Comparison of ENCODE assay signal across 8 cellular contexts in the genomic region with DNA sequence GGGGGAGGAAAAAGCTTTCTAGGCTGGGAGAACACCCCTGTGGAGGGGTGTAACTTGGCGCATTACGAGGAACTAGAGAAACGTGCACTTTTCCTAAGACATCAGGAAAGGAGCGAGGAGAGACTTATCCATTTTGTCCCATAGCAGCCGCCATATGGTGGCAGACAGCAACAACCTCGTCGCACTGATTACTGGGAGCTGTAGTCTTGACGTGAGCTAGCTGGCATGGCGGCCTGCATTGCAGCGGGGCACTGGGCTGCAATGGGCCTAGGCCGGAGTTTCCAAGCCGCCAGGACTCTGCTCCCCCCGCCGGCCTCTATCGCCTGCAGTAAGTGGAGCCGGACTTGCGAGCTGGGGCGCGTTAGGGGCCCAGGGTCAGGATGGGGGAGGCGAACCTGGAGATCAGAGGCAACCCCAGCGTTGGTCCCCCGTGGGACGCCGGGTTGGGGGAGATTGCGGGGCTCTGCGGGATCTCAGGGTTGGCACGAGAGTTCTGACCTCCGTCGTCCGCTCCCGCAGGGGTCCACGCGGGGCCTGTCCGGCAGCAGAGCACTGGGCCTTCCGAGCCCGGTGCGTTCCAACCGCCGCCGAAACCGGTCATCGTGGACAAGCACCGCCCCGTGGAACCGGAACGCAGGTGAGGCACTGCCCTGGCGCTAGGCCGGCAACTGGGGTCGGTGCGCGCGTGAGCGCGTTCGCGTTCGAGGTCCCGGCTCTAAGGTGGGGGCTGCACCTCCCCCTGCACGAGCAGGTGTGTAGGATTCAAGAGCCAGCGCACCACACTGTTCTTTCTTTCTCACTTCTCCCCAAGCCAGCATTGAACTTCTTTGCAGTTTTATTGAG. TPM values are rescaled to one million over a fixed set of nuclear protein-coding genes. Genes with fewer than 3 reads are reported as not detected.
DNase-seq lines count a peak whose midpoint lies in the region; ATAC-seq and TF ChIP-seq lines count a peak whose summit lies in the region.

A gene (plus strand): TSS at position 201 of the 843 bp plus-strand sequence. CDS start 25 bp downstream, at position 226.

- ATAC-seq in HG02571 (IDR thresholded peaks at IDR 0.05; ENCODE audit: unreplicated experiment) (peak; percentile 98), SK-N-SH treated with all-trans-retinoic acid at 6 μM for 48 hours (peak; percentile 99)

- H3K27me3 ChIP-seq in suprapubic skin: no peaks in the 10 kb centered on the region

- peak within 1 kb of the TSS; percentile 79 for H3K4me3 ChIP-seq in GM08714 (ENCODE audit: low read length)
- peak within 1 kb of the TSS; percentile 98 for H3K4me3 ChIP-seq in NB4 (ENCODE audit: low read depth, low read length)
- peak within 1 kb of the TSS; percentile 87 for H3K4me3 ChIP-seq in suprapubic skin

- peak within 1 kb of the TSS; percentile 75 for H3K27ac ChIP-seq in suprapubic skin

- H3K9me3 ChIP-seq in suprapubic skin: no peaks in the 10 kb centered on the region

- DNase-seq in NB4 (ENCODE audit: low read depth) (peak; percentile 95), glomerular endothelial cell (ENCODE audit: extremely low read depth, low read depth, low spot score) (peak; percentile 70), occipital lobe (lab: John Stamatoyannopoulos, UW) (peak; percentile 86), suprapubic skin (ENCODE audit: low spot score in 2 of 2) (peak; percentile 85 to 88)
- peak; percentile 77 for DNase-seq in activated naive CD4-positive, alpha-beta T cell treated with anti-CD3 and anti-CD28 coated beads, Interleukin-2, amount 50 U/mL, for 16 hours

- TF ChIP-seq POLR2A in NB4 (IDR thresholded peaks at IDR 0.05; ENCODE audit: extremely low read depth, insufficient read length) (peak; percentile 56), suprapubic skin (IDR thresholded peaks at IDR 0.05) (no peak)

- WGBS in suprapubic skin: 0% methylated on average over 37 of the region's 60 CpGs

- peaks cover 19% of the 10 kb centered on the region for H3K36me3 ChIP-seq in suprapubic skin

- TF ChIP-seq CTCF in NB4 (IDR thresholded peaks at IDR 0.05; ENCODE audit: low read depth, low read length) (no peak), suprapubic skin (IDR thresholded peaks at IDR 0.05) (no peak)

- H3K4me1 ChIP-seq in suprapubic skin: peaks cover 16% of the 10 kb centered on the region

- TF ChIP-seq EP300 in suprapubic skin (IDR thresholded peaks at IDR 0.05): no peak

TF ChIP-seq in SK-N-SH treated with all-trans-retinoic acid at 6 μM for 48 hours, 23 proteins besides CTCF, POLR2A, EP300 and RAD21:
- TF ChIP-seq PPARA (CRISPR knock-in tag; IDR thresholded peaks at IDR 0.05; ENCODE audit: borderline replicate concordance): no peak
- TF ChIP-seq TCF4 (CRISPR knock-in tag; IDR thresholded peaks at IDR 0.05; ENCODE audit: borderline replicate concordance): no peak
- TF ChIP-seq ZNF70 (CRISPR knock-in tag; IDR thresholded peaks at IDR 0.05): no peak
- TF ChIP-seq, protein P1, sequence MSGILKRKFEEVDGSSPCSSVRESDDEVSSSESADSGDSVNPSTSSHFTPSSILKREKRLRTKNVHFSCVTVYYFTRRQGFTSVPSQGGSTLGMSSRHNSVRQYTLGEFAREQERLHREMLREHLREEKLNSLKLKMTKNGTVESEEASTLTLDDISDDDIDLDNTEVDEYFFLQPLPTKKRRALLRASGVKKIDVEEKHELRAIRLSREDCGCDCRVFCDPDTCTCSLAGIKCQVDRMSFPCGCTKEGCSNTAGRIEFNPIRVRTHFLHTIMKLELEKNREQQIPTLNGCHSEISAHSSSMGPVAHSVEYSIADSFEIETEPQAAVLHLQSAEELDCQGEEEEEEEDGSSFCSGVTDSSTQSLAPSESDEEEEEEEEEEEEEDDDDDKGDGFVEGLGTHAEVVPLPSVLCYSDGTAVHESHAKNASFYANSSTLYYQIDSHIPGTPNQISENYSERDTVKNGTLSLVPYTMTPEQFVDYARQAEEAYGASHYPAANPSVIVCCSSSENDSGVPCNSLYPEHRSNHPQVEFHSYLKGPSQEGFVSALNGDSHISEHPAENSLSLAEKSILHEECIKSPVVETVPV (CRISPR knock-in tag; IDR thresholded peaks at IDR 0.05): no peak
- TF ChIP-seq ISL1 (CRISPR knock-in tag; IDR thresholded peaks at IDR 0.05): no peak
- TF ChIP-seq, protein P2, sequence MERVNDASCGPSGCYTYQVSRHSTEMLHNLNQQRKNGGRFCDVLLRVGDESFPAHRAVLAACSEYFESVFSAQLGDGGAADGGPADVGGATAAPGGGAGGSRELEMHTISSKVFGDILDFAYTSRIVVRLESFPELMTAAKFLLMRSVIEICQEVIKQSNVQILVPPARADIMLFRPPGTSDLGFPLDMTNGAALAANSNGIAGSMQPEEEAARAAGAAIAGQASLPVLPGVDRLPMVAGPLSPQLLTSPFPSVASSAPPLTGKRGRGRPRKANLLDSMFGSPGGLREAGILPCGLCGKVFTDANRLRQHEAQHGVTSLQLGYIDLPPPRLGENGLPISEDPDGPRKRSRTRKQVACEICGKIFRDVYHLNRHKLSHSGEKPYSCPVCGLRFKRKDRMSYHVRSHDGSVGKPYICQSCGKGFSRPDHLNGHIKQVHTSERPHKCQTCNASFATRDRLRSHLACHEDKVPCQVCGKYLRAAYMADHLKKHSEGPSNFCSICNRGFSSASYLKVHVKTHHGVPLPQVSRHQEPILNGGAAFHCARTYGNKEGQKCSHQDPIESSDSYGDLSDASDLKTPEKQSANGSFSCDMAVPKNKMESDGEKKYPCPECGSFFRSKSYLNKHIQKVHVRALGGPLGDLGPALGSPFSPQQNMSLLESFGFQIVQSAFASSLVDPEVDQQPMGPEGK (CRISPR knock-in tag; IDR thresholded peaks at IDR 0.05; ENCODE audit: borderline replicate concordance): peak; percentile 37; the same call in 1 of the 2 replicates
- TF ChIP-seq ZFP3 (CRISPR knock-in tag; IDR thresholded peaks at IDR 0.05): peak; percentile 56; the same call in 1 of the 2 replicates
- no peak for TF ChIP-seq ESRRG (CRISPR knock-in tag; IDR thresholded peaks at IDR 0.05)
- 0 out of 2 replicates have a peak, but pooled peaks have one; percentile 20 for TF ChIP-seq ARNTL (CRISPR knock-in tag; IDR thresholded peaks at IDR 0.05; ENCODE audit: borderline replicate concordance, low read depth)

RNA-seq across cellular contexts. Expression of the gene that starts here (rescaled TPM):
- total RNA-seq in glomerular endothelial cell: 33.0 and 42.4 TPM in 2 replicates
- total RNA-seq in occipital lobe: 50.7 TPM
- total RNA-seq in suprapubic skin: 10 to 100 TPM; 24.6 to 44.5 (median 27.5) TPM

Comparison
In these comparisons a context has a peak if more than half of its experiments do, and no peak if none do; other contexts are left out.
1. Peak in every context shown above with its lines: DNase-seq, ATAC-seq, H3K4me3 ChIP-seq and H3K27ac ChIP-seq.